ENCODE assay signal across 19 cellular contexts in genomic region chr1:228048120-228048519, GRCh38. TPM values are rescaled to one million over a fixed set of nuclear protein-coding genes. Genes with fewer than 3 reads are reported as not detected.
DNase-seq lines count a peak whose midpoint lies in the region; ATAC-seq and TF ChIP-seq lines count a peak whose summit lies in the region.
"Had no signal": no experiment of that assay in that cellular context is flagged by ENCODE, and none has a peak within 500 bp of the region (broad histone marks: within the 10 kb centered on the region; RNA-seq: fewer than 3 reads in every experiment).

No MANE protein-coding gene starts in this region.

- H3K27me3 Mint-ChIP-seq in natural killer cell treated with Interleukin-12 subunit alpha and Interleukin-12 subunit beta and Interleukin-15 and Interleukin-18, amount 100 ng/mL, for 72 hours = peaks cover 0 to 9% of the 10 kb centered on the region in 2 donors
- H3K27me3 Mint-ChIP-seq in natural killer cell (ENCODE audit: low read depth in 2 of 2) (peaks cover 11 to 13% of the 10 kb centered on the region in 2 donors), chondrocyte (ENCODE audit: low read depth) (peaks cover 41% of the 10 kb centered on the region), osteocyte (ENCODE audit: unreplicated experiment) (peaks cover 35% of the 10 kb centered on the region)
- H3K27me3 Mint-ChIP-seq in activated CD4-positive, alpha-beta T cell treated with anti-CD3 and anti-CD28 coated beads, Interleukin-2, amount 10 ng/mL, durations not matched to agents 7 days and 5 days = peaks cover 9% of the 10 kb centered on the region

- intact Hi-C loops in natural killer cell (cut with micrococcal nuclease) = no loop called here

- no peaks in the 10 kb centered on the region for H3K9me3 Mint-ChIP-seq in natural killer cell treated with Interleukin-12 subunit alpha and Interleukin-12 subunit beta and Interleukin-15 and Interleukin-18, amount 100 ng/mL, for 72 hours
- H3K9me3 Mint-ChIP-seq in natural killer cell (no peaks in the 10 kb centered on the region), chondrocyte (ENCODE audit: low read depth) (no peaks in the 10 kb centered on the region), osteocyte (ENCODE audit: unreplicated experiment) (no peaks in the 10 kb centered on the region)
- H3K9me3 Mint-ChIP-seq in activated CD4-positive, alpha-beta T cell treated with anti-CD3 and anti-CD28 coated beads, Interleukin-2, amount 10 ng/mL, durations not matched to agents 7 days and 5 days = peaks cover 7% of the 10 kb centered on the region
- H3K9me3 Mint-ChIP-seq: CD4-positive, alpha-beta memory T cell; GM23338; HFFc6 had no signal

- ATAC-seq in natural killer cell treated with Interleukin-12 subunit alpha and Interleukin-12 subunit beta and Interleukin-15 and Interleukin-18, amount 100 ng/mL, for 72 hours = no peak
- ATAC-seq in natural killer cell = no peak
- ATAC-seq: GM23338, HCT116 had no signal

- no peak overlapping the region for H3K4me3 Mint-ChIP-seq in natural killer cell treated with Interleukin-12 subunit alpha and Interleukin-12 subunit beta and Interleukin-15 and Interleukin-18, amount 100 ng/mL, for 72 hours
- H3K4me3 Mint-ChIP-seq in natural killer cell (no peak overlapping the region), chondrocyte (ENCODE audit: unreplicated experiment) (no peak overlapping the region), osteocyte (ENCODE audit: unreplicated experiment) (no peak overlapping the region)
- H3K4me3 Mint-ChIP-seq in activated CD4-positive, alpha-beta T cell treated with anti-CD3 and anti-CD28 coated beads, Interleukin-2, amount 10 ng/mL, durations not matched to agents 7 days and 5 days = no peak overlapping the region
- H3K4me3 Mint-ChIP-seq: CD4-positive, alpha-beta memory T cell; GM23338; HFFc6; IgD-negative memory B cell had no signal

- no peak overlapping the region for H3K27ac Mint-ChIP-seq in natural killer cell treated with Interleukin-12 subunit alpha and Interleukin-12 subunit beta and Interleukin-15 and Interleukin-18, amount 100 ng/mL, for 72 hours
- H3K27ac Mint-ChIP-seq in natural killer cell = no peak overlapping the region
- no peak overlapping the region for H3K27ac Mint-ChIP-seq in chondrocyte (ENCODE audit: unreplicated experiment)
- H3K27ac Mint-ChIP-seq in osteocyte (ENCODE audit: unreplicated experiment) = no peak overlapping the region
- H3K27ac Mint-ChIP-seq in activated CD4-positive, alpha-beta T cell treated with anti-CD3 and anti-CD28 coated beads, Interleukin-2, amount 10 ng/mL, durations not matched to agents 7 days and 5 days = no peak overlapping the region
- H3K27ac Mint-ChIP-seq: CD4-positive, alpha-beta memory T cell; GM23338; HFFc6; IgD-negative memory B cell had no signal

- H3K4me1 Mint-ChIP-seq in natural killer cell treated with Interleukin-12 subunit alpha and Interleukin-12 subunit beta and Interleukin-15 and Interleukin-18, amount 100 ng/mL, for 72 hours (ENCODE audit: low read depth in 2 of 2) = no peaks in the 10 kb centered on the region
- H3K4me1 Mint-ChIP-seq in natural killer cell = no peaks in the 10 kb centered on the region
- no peaks in the 10 kb centered on the region for H3K4me1 Mint-ChIP-seq in chondrocyte (ENCODE audit: low read depth)
- H3K4me1 Mint-ChIP-seq in osteocyte (ENCODE audit: unreplicated experiment) = no peaks in the 10 kb centered on the region
- no peaks in the 10 kb centered on the region for H3K4me1 Mint-ChIP-seq in activated CD4-positive, alpha-beta T cell treated with anti-CD3 and anti-CD28 coated beads, Interleukin-2, amount 10 ng/mL, durations not matched to agents 7 days and 5 days
- H3K4me1 Mint-ChIP-seq: IgD-negative memory B cell had no signal

- CTCF ChIA-PET in activated CD4-positive, alpha-beta T cell treated with anti-CD3 and anti-CD28 coated beads, Interleukin-2, amount 10 ng/mL, durations not matched to agents 7 days and 5 days (lab: Charles Lee) = interaction anchor here (1.0 kb wide), 1 partner anchor 11 kb away, joined by 3 read pairs; no protein-coding TSS in a partner anchor

- POLR2A ChIA-PET in activated CD4-positive, alpha-beta T cell treated with anti-CD3 and anti-CD28 coated beads, Interleukin-2, amount 10 ng/mL, durations not matched to agents 7 days and 5 days (lab: Charles Lee) = no interaction called here

- DNase-seq in natural killer cell treated with Interleukin-12 subunit alpha and Interleukin-12 subunit beta and Interleukin-15 and Interleukin-18, amount 100 ng/mL, for 72 hours (ENCODE audit: low spot score) = peak; percentile 58
- DNase-seq in natural killer cell = no peak
- DNase-seq in chondrocyte (ENCODE audit: low spot score) = peak; percentile 36
- peak; percentile 80 for DNase-seq in osteocyte (ENCODE audit: extremely low spot score, unreplicated experiment)
- DNase-seq in activated CD4-positive, alpha-beta T cell treated with anti-CD3 and anti-CD28 coated beads, Interleukin-2, amount 10 ng/mL, durations not matched to agents 7 days and 5 days = no peak
- no peak for DNase-seq in foreskin melanocyte
- no peak for DNase-seq in MV-4-11 (lab: John Stamatoyannopoulos, UW)
- DNase-seq: ACHN; BE2C; CD4-positive, alpha-beta memory T cell; DMS153; DMS79; GDM1; HFFc6 had no signal

- TF ChIP-seq CTCF in natural killer cell (IDR thresholded peaks at IDR 0.05) = no peak
- no peak for TF ChIP-seq CTCF in chondrocyte (IDR thresholded peaks at IDR 0.05)
- TF ChIP-seq CTCF in osteocyte (IDR thresholded peaks at IDR 0.05) = no peak

- no peaks in the 10 kb centered on the region for H3K36me3 Mint-ChIP-seq in natural killer cell treated with Interleukin-12 subunit alpha and Interleukin-12 subunit beta and Interleukin-15 and Interleukin-18, amount 100 ng/mL, for 72 hours
- H3K36me3 Mint-ChIP-seq in natural killer cell = no peaks in the 10 kb centered on the region
- H3K36me3 Mint-ChIP-seq in chondrocyte (ENCODE audit: low read depth) = no peaks in the 10 kb centered on the region
- H3K36me3 Mint-ChIP-seq in osteocyte (ENCODE audit: unreplicated experiment) = no peaks in the 10 kb centered on the region
- H3K36me3 Mint-ChIP-seq in activated CD4-positive, alpha-beta T cell treated with anti-CD3 and anti-CD28 coated beads, Interleukin-2, amount 10 ng/mL, durations not matched to agents 7 days and 5 days (ENCODE audit: low read depth) = no peaks in the 10 kb centered on the region
- H3K36me3 Mint-ChIP-seq: IgD-negative memory B cell had no signal

RNA-seq across cellular contexts. Expression of gene ARF1, which starts 34.4 kb away (rescaled TPM):
- 100 to 1,000 TPM; 415 to 503 TPM for total RNA-seq in natural killer cell treated with Interleukin-12 subunit alpha and Interleukin-12 subunit beta and Interleukin-15 and Interleukin-18, amount 100 ng/mL, for 72 hours
- 100 to 1,000 TPM; 368 to 427 (median 424) TPM for total RNA-seq in natural killer cell
- 339 to 392 TPM (median 351 TPM) in 3 replicates for total RNA-seq in chondrocyte
- total RNA-seq in osteocyte = 305 and 306 TPM in 2 replicates
- total RNA-seq in activated CD4-positive, alpha-beta T cell treated with anti-CD3 and anti-CD28 coated beads, Interleukin-2, amount 10 ng/mL, durations not matched to agents 7 days and 5 days = 100 to 1,000 TPM; 267 to 285 TPM

RNA-seq across cellular contexts. Expression of gene WNT3A, which starts 41.3 kb away (rescaled TPM):
- not detected for total RNA-seq in natural killer cell treated with Interleukin-12 subunit alpha and Interleukin-12 subunit beta and Interleukin-15 and Interleukin-18, amount 100 ng/mL, for 72 hours
- not detected for total RNA-seq in natural killer cell
- not detected in 3 replicates for total RNA-seq in chondrocyte
- total RNA-seq in osteocyte = not detected in 2 replicates
- not detected for total RNA-seq in activated CD4-positive, alpha-beta T cell treated with anti-CD3 and anti-CD28 coated beads, Interleukin-2, amount 10 ng/mL, durations not matched to agents 7 days and 5 days
- total RNA-seq: CD4-positive, alpha-beta memory T cell; Daoy; HFFc6; HT1080 had no signal

RNA-seq across cellular contexts. Expression of gene C1orf35, which starts 55.0 kb away (rescaled TPM):
- total RNA-seq in natural killer cell treated with Interleukin-12 subunit alpha and Interleukin-12 subunit beta and Interleukin-15 and Interleukin-18, amount 100 ng/mL, for 72 hours = 10 to 100 TPM; 16.4 to 26.7 TPM
- total RNA-seq in natural killer cell = 10 to 100 TPM; 18.9 to 21.6 (median 19.6) TPM
- total RNA-seq in chondrocyte = 12.9 to 15.1 TPM (median 13.3 TPM) in 3 replicates
- 13.0 and 13.6 TPM in 2 replicates for total RNA-seq in osteocyte
- total RNA-seq in activated CD4-positive, alpha-beta T cell treated with anti-CD3 and anti-CD28 coated beads, Interleukin-2, amount 10 ng/mL, durations not matched to agents 7 days and 5 days = 10 to 100 TPM; 14.4 to 24.4 TPM

Comparison
In these comparisons a context has a peak if more than half of its experiments do, and no peak if none do; other contexts are left out.
1. DNase-seq: peak in natural killer cell treated with Interleukin-12 subunit alpha and Interleukin-12 subunit beta and Interleukin-15 and Interleukin-18, amount 100 ng/mL, for 72 hours (single experiment), chondrocyte (single experiment) and osteocyte (single experiment); none in natural killer cell (single experiment), activated CD4-positive, alpha-beta T cell treated with anti-CD3 and anti-CD28 coated beads, Interleukin-2, amount 10 ng/mL, durations not matched to agents 7 days and 5 days (single experiment), foreskin melanocyte (single experiment) and MV-4-11 (single experiment).